Comparison of ENCODE assay signal across 8 cellular contexts in genomic region chr18:62425465-62426190, GRCh38.
DNase-seq lines count a peak whose midpoint lies in the region; ATAC-seq and TF ChIP-seq lines count a peak whose summit lies in the region.

No MANE protein-coding gene starts in this region.

- CTCF ChIA-PET in activated CD4-positive, alpha-beta T cell treated with anti-CD3 and anti-CD28 coated beads, Interleukin-2, amount 10 ng/mL, durations not matched to agents 7 days and 5 days (lab: Charles Lee), result interaction anchor here (0.6 to 2.4 kb wide), 20 partner anchors 10 to 368 kb away, joined by 3 to 12 read pairs (median 4); partner anchors contain the start of genes TNFRSF11A and ZCCHC2

- H3K27me3 Mint-ChIP-seq in activated CD4-positive, alpha-beta T cell treated with anti-CD3 and anti-CD28 coated beads, Interleukin-2, amount 10 ng/mL, durations not matched to agents 7 days and 5 days, result peaks cover 2% of the 10 kb centered on the region

- DNase-seq in GM10266 (ENCODE audit: extremely low spot score) (peak; percentile 55), NCI-H526 (lab: John Stamatoyannopoulos, UW) (peak; percentile 55 to 88), dermis blood vessel endothelial cell (peak; percentile 98), kidney tubule cell (ENCODE audit: low spot score) (peak; percentile 95)
- peak; percentile 81 for DNase-seq in activated CD4-positive, alpha-beta T cell treated with anti-CD3 and anti-CD28 coated beads, Interleukin-2, amount 10 ng/mL, durations not matched to agents 7 days and 5 days
- DNase-seq in stimulated activated CD4-positive, alpha-beta T cell treated with anti-CD3 and anti-CD28 coated beads, Interleukin-15, amount 100 ng/mL, for 48 hours (ENCODE audit: low read depth in 2 of 2), result peak; percentile 46 to 50

- peaks cover 13% of the 10 kb centered on the region for H3K9me3 Mint-ChIP-seq in activated CD4-positive, alpha-beta T cell treated with anti-CD3 and anti-CD28 coated beads, Interleukin-2, amount 10 ng/mL, durations not matched to agents 7 days and 5 days

- no peak overlapping the region for H3K4me3 Mint-ChIP-seq in activated CD4-positive, alpha-beta T cell treated with anti-CD3 and anti-CD28 coated beads, Interleukin-2, amount 10 ng/mL, durations not matched to agents 7 days and 5 days

- H3K4me1 Mint-ChIP-seq in activated CD4-positive, alpha-beta T cell treated with anti-CD3 and anti-CD28 coated beads, Interleukin-2, amount 10 ng/mL, durations not matched to agents 7 days and 5 days, result peaks cover 45% of the 10 kb centered on the region

- ATAC-seq in HG03521 (IDR thresholded peaks at IDR 0.05; ENCODE audit: unreplicated experiment) (peak; percentile 42), GM21360 (IDR thresholded peaks at IDR 0.05; ENCODE audit: unreplicated experiment) (no peak)

- peak; percentile 81 for TF ChIP-seq CTCF in GM10266 (IDR thresholded peaks at IDR 0.05; ENCODE audit: control insufficient read depth, insufficient read depth, low read depth, missing control alignments)

- H3K27ac Mint-ChIP-seq in activated CD4-positive, alpha-beta T cell treated with anti-CD3 and anti-CD28 coated beads, Interleukin-2, amount 10 ng/mL, durations not matched to agents 7 days and 5 days, result no peak overlapping the region

- POLR2A ChIA-PET in activated CD4-positive, alpha-beta T cell treated with anti-CD3 and anti-CD28 coated beads, Interleukin-2, amount 10 ng/mL, durations not matched to agents 7 days and 5 days (lab: Charles Lee), result no interaction called here

- peaks cover 2% of the 10 kb centered on the region for H3K36me3 Mint-ChIP-seq in activated CD4-positive, alpha-beta T cell treated with anti-CD3 and anti-CD28 coated beads, Interleukin-2, amount 10 ng/mL, durations not matched to agents 7 days and 5 days (ENCODE audit: low read depth)

Comparison
In these comparisons a context has a peak if more than half of its experiments do, and no peak if none do; other contexts are left out.
1. DNase-seq: peak in every context shown above with its lines; median percentile 98 in dermis blood vessel endothelial cell; 95 in kidney tubule cell; 81 in activated CD4-positive, alpha-beta T cell treated with anti-CD3 and anti-CD28 coated beads, Interleukin-2, amount 10 ng/mL, durations not matched to agents 7 days and 5 days; 72 in NCI-H526; 55 in GM10266; 48 in stimulated activated CD4-positive, alpha-beta T cell treated with anti-CD3 and anti-CD28 coated beads, Interleukin-15, amount 100 ng/mL, for 48 hours.